1 cellular context compared by ENCODE assay signal in the genomic region with DNA sequence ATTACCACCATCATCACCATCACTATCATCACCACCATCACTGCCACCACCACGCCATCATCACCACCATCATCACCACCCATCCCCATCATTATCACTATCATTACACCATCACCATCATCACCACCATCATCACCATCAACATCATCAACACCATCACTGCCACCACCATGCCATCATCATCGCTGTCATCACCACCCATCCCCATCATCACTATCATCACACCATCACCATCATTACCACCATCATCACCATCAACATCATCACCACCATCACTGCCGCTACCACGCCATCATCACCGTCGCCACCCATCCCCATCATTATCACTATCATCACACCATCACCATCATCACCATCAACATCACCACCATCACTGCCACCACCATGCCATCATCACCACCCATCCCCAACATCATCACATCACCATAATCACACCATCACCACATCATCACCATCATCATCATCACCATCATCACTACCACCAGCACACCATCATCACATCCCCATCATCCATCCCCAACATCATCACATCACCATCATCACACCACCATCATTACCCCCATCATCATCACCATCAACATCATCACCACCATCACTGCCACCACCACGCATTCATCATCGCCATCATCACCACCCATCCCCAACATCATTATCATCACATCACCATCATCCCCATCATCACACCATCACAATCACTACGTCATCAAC.
TF ChIP-seq lines count a peak whose summit lies in the region.

No MANE protein-coding gene starts in this region.

TF ChIP-seq in HEK293, 187 proteins besides CTCF, POLR2A, EP300 and RAD21 (continued from another document and continues in another):
- TF ChIP-seq ZNF280D (tag by site-specific recombination; IDR thresholded peaks at IDR 0.05): no peak
- TF ChIP-seq ZNF747 (tag by site-specific recombination; IDR thresholded peaks at IDR 0.05): no peak
- TF ChIP-seq, protein P1, sequence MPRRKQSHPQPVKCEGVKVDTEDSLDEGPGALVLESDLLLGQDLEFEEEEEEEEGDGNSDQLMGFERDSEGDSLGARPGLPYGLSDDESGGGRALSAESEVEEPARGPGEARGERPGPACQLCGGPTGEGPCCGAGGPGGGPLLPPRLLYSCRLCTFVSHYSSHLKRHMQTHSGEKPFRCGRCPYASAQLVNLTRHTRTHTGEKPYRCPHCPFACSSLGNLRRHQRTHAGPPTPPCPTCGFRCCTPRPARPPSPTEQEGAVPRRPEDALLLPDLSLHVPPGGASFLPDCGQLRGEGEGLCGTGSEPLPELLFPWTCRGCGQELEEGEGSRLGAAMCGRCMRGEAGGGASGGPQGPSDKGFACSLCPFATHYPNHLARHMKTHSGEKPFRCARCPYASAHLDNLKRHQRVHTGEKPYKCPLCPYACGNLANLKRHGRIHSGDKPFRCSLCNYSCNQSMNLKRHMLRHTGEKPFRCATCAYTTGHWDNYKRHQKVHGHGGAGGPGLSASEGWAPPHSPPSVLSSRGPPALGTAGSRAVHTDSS (tag by site-specific recombination; IDR thresholded peaks at IDR 0.05): peak; percentile 90
- TF ChIP-seq, protein P2, sequence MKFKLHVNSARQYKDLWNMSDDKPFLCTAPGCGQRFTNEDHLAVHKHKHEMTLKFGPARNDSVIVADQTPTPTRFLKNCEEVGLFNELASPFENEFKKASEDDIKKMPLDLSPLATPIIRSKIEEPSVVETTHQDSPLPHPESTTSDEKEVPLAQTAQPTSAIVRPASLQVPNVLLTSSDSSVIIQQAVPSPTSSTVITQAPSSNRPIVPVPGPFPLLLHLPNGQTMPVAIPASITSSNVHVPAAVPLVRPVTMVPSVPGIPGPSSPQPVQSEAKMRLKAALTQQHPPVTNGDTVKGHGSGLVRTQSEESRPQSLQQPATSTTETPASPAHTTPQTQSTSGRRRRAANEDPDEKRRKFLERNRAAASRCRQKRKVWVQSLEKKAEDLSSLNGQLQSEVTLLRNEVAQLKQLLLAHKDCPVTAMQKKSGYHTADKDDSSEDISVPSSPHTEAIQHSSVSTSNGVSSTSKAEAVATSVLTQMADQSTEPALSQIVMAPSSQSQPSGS (tag by site-specific recombination; IDR thresholded peaks at IDR 0.05; ENCODE audit: low read depth): no peak
- TF ChIP-seq ZNF19 (tag by site-specific recombination; IDR thresholded peaks at IDR 0.05; ENCODE audit: low read depth): no peak
- TF ChIP-seq HIC1 (tag by site-specific recombination; IDR thresholded peaks at IDR 0.05): peak; percentile 54; the same call in 1 of the 2 replicates
- no peak for TF ChIP-seq ZNF624 (tag by site-specific recombination; IDR thresholded peaks at IDR 0.05)
- TF ChIP-seq ZBTB1 (tag by site-specific recombination; IDR thresholded peaks at IDR 0.05): peak; percentile 10; the same call in 1 of the 2 replicates
- TF ChIP-seq ZNF449 (tag by site-specific recombination; IDR thresholded peaks at IDR 0.05): no peak
- TF ChIP-seq ZNF362 (tag by site-specific recombination; IDR thresholded peaks at IDR 0.05): no peak
- TF ChIP-seq ZBTB21 (tag by site-specific recombination; IDR thresholded peaks at IDR 0.05): no peak
- TF ChIP-seq, protein P3, sequence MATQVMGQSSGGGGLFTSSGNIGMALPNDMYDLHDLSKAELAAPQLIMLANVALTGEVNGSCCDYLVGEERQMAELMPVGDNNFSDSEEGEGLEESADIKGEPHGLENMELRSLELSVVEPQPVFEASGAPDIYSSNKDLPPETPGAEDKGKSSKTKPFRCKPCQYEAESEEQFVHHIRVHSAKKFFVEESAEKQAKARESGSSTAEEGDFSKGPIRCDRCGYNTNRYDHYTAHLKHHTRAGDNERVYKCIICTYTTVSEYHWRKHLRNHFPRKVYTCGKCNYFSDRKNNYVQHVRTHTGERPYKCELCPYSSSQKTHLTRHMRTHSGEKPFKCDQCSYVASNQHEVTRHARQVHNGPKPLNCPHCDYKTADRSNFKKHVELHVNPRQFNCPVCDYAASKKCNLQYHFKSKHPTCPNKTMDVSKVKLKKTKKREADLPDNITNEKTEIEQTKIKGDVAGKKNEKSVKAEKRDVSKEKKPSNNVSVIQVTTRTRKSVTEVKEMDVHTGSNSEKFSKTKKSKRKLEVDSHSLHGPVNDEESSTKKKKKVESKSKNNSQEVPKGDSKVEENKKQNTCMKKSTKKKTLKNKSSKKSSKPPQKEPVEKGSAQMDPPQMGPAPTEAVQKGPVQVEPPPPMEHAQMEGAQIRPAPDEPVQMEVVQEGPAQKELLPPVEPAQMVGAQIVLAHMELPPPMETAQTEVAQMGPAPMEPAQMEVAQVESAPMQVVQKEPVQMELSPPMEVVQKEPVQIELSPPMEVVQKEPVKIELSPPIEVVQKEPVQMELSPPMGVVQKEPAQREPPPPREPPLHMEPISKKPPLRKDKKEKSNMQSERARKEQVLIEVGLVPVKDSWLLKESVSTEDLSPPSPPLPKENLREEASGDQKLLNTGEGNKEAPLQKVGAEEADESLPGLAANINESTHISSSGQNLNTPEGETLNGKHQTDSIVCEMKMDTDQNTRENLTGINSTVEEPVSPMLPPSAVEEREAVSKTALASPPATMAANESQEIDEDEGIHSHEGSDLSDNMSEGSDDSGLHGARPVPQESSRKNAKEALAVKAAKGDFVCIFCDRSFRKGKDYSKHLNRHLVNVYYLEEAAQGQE (tag by site-specific recombination; IDR thresholded peaks at IDR 0.05): no peak
- no peak for TF ChIP-seq ZNF664 (tag by site-specific recombination; IDR thresholded peaks at IDR 0.05)
- no peak for TF ChIP-seq HOXD13 (CRISPR knock-in tag; IDR thresholded peaks at IDR 0.05; ENCODE audit: borderline replicate concordance)
- no peak for TF ChIP-seq ZXDB (tag by site-specific recombination; IDR thresholded peaks at IDR 0.05)
- TF ChIP-seq TCF7L2 (IDR thresholded peaks at IDR 0.05; ENCODE audit: borderline replicate concordance, low read depth, low read length): no peak
- TF ChIP-seq ZNF341 (tag by site-specific recombination; IDR thresholded peaks at IDR 0.05; ENCODE audit: low read depth): no peak
- TF ChIP-seq, protein P4, sequence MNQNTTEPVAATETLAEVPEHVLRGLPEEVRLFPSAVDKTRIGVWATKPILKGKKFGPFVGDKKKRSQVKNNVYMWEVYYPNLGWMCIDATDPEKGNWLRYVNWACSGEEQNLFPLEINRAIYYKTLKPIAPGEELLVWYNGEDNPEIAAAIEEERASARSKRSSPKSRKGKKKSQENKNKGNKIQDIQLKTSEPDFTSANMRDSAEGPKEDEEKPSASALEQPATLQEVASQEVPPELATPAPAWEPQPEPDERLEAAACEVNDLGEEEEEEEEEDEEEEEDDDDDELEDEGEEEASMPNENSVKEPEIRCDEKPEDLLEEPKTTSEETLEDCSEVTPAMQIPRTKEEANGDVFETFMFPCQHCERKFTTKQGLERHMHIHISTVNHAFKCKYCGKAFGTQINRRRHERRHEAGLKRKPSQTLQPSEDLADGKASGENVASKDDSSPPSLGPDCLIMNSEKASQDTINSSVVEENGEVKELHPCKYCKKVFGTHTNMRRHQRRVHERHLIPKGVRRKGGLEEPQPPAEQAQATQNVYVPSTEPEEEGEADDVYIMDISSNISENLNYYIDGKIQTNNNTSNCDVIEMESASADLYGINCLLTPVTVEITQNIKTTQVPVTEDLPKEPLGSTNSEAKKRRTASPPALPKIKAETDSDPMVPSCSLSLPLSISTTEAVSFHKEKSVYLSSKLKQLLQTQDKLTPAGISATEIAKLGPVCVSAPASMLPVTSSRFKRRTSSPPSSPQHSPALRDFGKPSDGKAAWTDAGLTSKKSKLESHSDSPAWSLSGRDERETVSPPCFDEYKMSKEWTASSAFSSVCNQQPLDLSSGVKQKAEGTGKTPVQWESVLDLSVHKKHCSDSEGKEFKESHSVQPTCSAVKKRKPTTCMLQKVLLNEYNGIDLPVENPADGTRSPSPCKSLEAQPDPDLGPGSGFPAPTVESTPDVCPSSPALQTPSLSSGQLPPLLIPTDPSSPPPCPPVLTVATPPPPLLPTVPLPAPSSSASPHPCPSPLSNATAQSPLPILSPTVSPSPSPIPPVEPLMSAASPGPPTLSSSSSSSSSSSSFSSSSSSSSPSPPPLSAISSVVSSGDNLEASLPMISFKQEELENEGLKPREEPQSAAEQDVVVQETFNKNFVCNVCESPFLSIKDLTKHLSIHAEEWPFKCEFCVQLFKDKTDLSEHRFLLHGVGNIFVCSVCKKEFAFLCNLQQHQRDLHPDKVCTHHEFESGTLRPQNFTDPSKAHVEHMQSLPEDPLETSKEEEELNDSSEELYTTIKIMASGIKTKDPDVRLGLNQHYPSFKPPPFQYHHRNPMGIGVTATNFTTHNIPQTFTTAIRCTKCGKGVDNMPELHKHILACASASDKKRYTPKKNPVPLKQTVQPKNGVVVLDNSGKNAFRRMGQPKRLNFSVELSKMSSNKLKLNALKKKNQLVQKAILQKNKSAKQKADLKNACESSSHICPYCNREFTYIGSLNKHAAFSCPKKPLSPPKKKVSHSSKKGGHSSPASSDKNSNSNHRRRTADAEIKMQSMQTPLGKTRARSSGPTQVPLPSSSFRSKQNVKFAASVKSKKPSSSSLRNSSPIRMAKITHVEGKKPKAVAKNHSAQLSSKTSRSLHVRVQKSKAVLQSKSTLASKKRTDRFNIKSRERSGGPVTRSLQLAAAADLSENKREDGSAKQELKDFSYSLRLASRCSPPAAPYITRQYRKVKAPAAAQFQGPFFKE (tag by site-specific recombination; IDR thresholded peaks at IDR 0.05; ENCODE audit: borderline replicate concordance): no peak
- no peak for TF ChIP-seq ZNF670 (tag by site-specific recombination; IDR thresholded peaks at IDR 0.05; ENCODE audit: low read depth)
- TF ChIP-seq INSM2 (tag by site-specific recombination; IDR thresholded peaks at IDR 0.05): 0 out of 2 replicates have a peak, but pooled peaks have one; percentile 44
